In the genomic region with DNA sequence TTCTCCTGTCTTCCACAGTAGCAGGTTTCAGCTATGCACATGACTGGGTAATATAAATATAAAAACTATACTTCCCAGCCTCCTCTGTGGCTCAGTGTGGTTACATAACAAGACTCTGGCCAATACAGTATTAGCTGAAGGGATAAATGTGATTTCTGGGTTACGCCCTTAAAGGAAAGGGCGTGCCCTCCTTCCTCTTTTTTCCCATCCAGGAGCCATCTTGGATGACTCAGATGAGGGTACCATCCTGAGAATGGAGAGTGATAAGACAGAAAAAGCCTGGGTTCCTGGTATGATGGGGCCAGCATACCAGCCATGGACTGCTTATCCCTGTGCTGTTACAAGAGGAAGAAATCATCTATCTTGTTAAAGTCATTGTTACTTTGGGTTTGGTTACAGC, we compare ENCODE assay signal across 1 cellular context.
TF ChIP-seq lines count a peak whose summit lies in the region.

No MANE protein-coding gene starts in this region.

TF ChIP-seq in GM23338, 12 proteins besides CTCF, POLR2A, EP300 and RAD21 (continued from another document):
- TF ChIP-seq ZNF462 (CRISPR knock-in tag; IDR thresholded peaks at IDR 0.05) (no peak), JUNB (IDR thresholded peaks at IDR 0.05; ENCODE audit: unreplicated experiment) (no peak), CREB1 (CRISPR knock-in tag; IDR thresholded peaks at IDR 0.05; ENCODE audit: low read depth) (no peak)
